ENCODE assay signal across 7 cellular contexts in the genomic region with DNA sequence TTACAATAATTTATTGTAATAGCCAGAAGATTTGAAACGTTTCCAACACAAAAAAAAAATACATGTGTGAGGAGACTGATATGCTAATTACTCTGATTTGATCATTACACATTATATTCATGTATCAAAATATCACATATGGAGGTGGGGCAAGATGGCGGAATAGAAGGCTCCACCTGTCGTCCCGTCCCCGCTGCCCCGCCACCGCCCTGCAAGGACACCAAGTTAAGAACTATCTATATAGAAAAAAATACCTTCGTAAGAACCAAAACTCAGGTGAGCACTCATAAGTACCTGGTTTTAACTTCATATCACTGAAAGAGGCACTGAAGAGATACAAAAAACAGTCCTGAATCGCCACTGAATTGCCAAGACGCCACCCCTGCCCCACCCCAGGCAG.
"Had no signal": no experiment of that assay in that cellular context is flagged by ENCODE, and none has a peak within 500 bp of the region (broad histone marks: within the 10 kb centered on the region; RNA-seq: fewer than 3 reads in every experiment).

No MANE protein-coding gene starts in this region.

- DNase-seq: IMR-90, KBM-7, KG1 had no signal

- H3K4me3 ChIP-seq: K562 had no signal

- H3K27me3 Mint-ChIP-seq: IgD-negative memory B cell had no signal

- H3K9me3 Mint-ChIP-seq: IgD-negative memory B cell had no signal

- H3K27ac ChIP-seq: HL-60 had no signal

- H3K4me3 Mint-ChIP-seq: IgD-negative memory B cell had no signal

- H3K4me1 Mint-ChIP-seq: IgD-negative memory B cell had no signal

- H3K27ac Mint-ChIP-seq: IgD-negative memory B cell had no signal

- ATAC-seq: HepG2 had no signal
